8 cellular contexts compared by ENCODE assay signal in genomic region chr16:24516900-24517669, GRCh38. TPM values are rescaled to one million over a fixed set of nuclear protein-coding genes. Genes with fewer than 3 reads are reported as not detected.
A peak's percentile ranks its signal among the peaks of the same experiment; 100 is the strongest.
DNase-seq lines count a peak whose midpoint lies in the region; ATAC-seq, FAIRE-seq and TF ChIP-seq lines count a peak whose summit lies in the region.

No MANE protein-coding gene starts in this region.

- peak; percentile 92 for TF ChIP-seq CTCF in bronchial epithelial cell (IDR thresholded peaks at IDR 0.05; ENCODE audit: insufficient read depth, low read length, severe bottlenecking)

- no peaks in the 10 kb centered on the region for H3K36me3 ChIP-seq in bronchial epithelial cell (ENCODE audit: control insufficient read depth, insufficient read depth, low read length)

- ATAC-seq in HG03196 (IDR thresholded peaks at IDR 0.05; ENCODE audit: unreplicated experiment): no peak

- H3K27me3 ChIP-seq in bronchial epithelial cell (ENCODE audit: control insufficient read depth, insufficient read depth, low read length): no peaks in the 10 kb centered on the region

- DNase-seq in GM19239 (ENCODE audit: insufficient read length, low spot score) (peak; percentile 52), NCI-H345 treated with DMSO at 0.1 percent for 48 hours (lab: John Stamatoyannopoulos, UW; ENCODE audit: unreplicated experiment) (peak; percentile 68), bronchial epithelial cell (ENCODE audit: low read depth) (peak; percentile 75)
- peak; percentile 29 to 54 (median 38) for DNase-seq in activated CD4-positive, CD25-positive, alpha-beta regulatory T cell (lab: John Stamatoyannopoulos, UW)
- DNase-seq in stimulated activated CD4-positive, alpha-beta T cell treated with anti-CD3 and anti-CD28 coated beads, Interleukin-15, amount 100 ng/mL, for 1 hour (ENCODE audit: low read depth in 1 of 2, low spot score in 1 of 2): peak; percentile 41 to 43

- FAIRE-seq in A204.1 (lab: Jason Lieb, UNC) (peak; percentile 88), GM19239 (lab: Jason Lieb, UNC) (peak; percentile 89), bronchial epithelial cell (lab: Jason Lieb, UNC) (no peak), islet of Langerhans (lab: Jason Lieb, UNC) (peak; percentile 91)

- H3K4me3 ChIP-seq in bronchial epithelial cell (ENCODE audit: low read depth, low read length): no peak overlapping the region

RNA-seq across cellular contexts. Expression of gene RBBP6, which starts 22.3 kb away (rescaled TPM):
- total RNA-seq in bronchial epithelial cell: 11.1 and 13.6 TPM in 2 replicates
